13 cellular contexts compared by ENCODE assay signal in the genomic region with DNA sequence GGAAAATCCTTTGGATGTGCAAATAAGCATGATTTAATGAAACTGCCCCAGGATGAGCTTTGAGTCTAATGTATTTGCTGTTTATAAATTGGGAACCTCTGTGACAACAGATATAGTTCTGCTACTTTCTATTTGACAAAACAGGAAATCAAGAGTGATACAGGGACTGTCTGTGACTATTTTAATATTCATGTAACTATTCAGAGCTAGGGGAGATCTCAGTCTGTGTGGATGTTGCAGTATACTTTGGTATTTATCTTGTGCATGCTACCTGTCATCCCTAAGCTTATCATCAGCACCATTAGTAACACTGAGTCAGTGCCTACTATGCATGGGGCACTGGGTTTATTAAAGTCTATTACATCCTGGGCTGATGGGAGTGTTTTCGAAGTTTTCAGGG.
DNase-seq lines count a peak whose midpoint lies in the region; ATAC-seq, FAIRE-seq and TF ChIP-seq lines count a peak whose summit lies in the region.
"Had no signal": no experiment of that assay in that cellular context is flagged by ENCODE, and none has a peak within 500 bp of the region (broad histone marks: within the 10 kb centered on the region; RNA-seq: fewer than 3 reads in every experiment).

No MANE protein-coding gene starts in this region.

- H3K27ac ChIP-seq in K562 (ENCODE audit: extremely low read depth, low read depth, low read length), result no peak overlapping the region
- H3K27ac ChIP-seq: body of pancreas had no signal

- TF ChIP-seq EP300 in K562 (IDR thresholded peaks at IDR 0.05; ENCODE audit: low read length), result no peak

- FAIRE-seq in K562 (lab: Jason Lieb, UNC) (peak; percentile 11), urothelium cell line (lab: Jason Lieb, UNC) (no peak)

- H3K4me1 Mint-ChIP-seq in effector memory CD8-positive, alpha-beta T cell (ENCODE audit: low read depth in 2 of 2), result peaks cover 1 to 8% of the 10 kb centered on the region in 2 donors
- no peaks in the 10 kb centered on the region for H3K4me1 Mint-ChIP-seq in activated CD8-positive, alpha-beta memory T cell treated with anti-CD3 and anti-CD28 coated beads, Interleukin-2, amount 10 ng/mL, durations not matched to agents 7 days and 5 days

- POLR2A ChIA-PET in K562 (lab: Yijun Ruan, JAX), result no interaction called here

- no peaks in the 10 kb centered on the region for H3K4me1 ChIP-seq in K562 (replicated peaks in 1 of 2; ENCODE audit: control insufficient read depth in 2 of 2, insufficient read depth in 2 of 2, low read length in 2 of 2)
- H3K4me1 ChIP-seq: body of pancreas had no signal

- no peak for DNase-seq in K562 (ENCODE audit: extremely low read depth in 1 of 4, low spot score in 3 of 4)
- DNase-seq in effector memory CD8-positive, alpha-beta T cell, result no peak
- DNase-seq in activated CD8-positive, alpha-beta memory T cell treated with anti-CD3 and anti-CD28 coated beads, Interleukin-2, amount 10 ng/mL, durations not matched to agents 7 days and 5 days, result no peak
- DNase-seq in urothelium cell line (ENCODE audit: low spot score), result no peak
- DNase-seq in NCI-H748 (lab: John Stamatoyannopoulos, UW; ENCODE audit: unreplicated experiment), result no peak
- DNase-seq: body of pancreas, Calu3, H7, NCI-H524 treated with DMSO at 0.1 percent for 48 hours had no signal

- H3K9ac ChIP-seq in K562 (ENCODE audit: insufficient read depth in 1 of 2, low read depth in 2 of 2, low read length in 2 of 2), result no peak overlapping the region

- no peak overlapping the region for H2AFZ ChIP-seq in K562 (ENCODE audit: low read depth, low read length)

- no peaks in the 10 kb centered on the region for H3K36me3 ChIP-seq in K562 (ENCODE audit: control insufficient read depth, insufficient read depth, low read length)

- TF ChIP-seq POLR2A in K562 (conservative IDR thresholded peaks at IDR 0.05), result no peak

- CTCF ChIA-PET in K562 (lab: Yijun Ruan, JAX; ENCODE audit: low intra/inter-chr PET ratio), result interaction anchor here (0.6 kb wide), 1 partner anchor 190 kb away, joined by 3 read pairs; no protein-coding TSS in a partner anchor
- CTCF ChIA-PET in activated CD8-positive, alpha-beta memory T cell treated with anti-CD3 and anti-CD28 coated beads, Interleukin-2, amount 10 ng/mL, durations not matched to agents 7 days and 5 days (lab: Charles Lee), result no interaction called here

- no peak for TF ChIP-seq CTCF in K562 (IDR thresholded peaks at IDR 0.05 in 2 of 3, conservative IDR thresholded peaks at IDR 0.05 in 1 of 3; ENCODE audit: insufficient read depth in 2 of 3, low read depth in 1 of 3, low read length in 3 of 3)

- 0% methylated on average over 1 of the region's 1 CpG for WGBS in K562 (ENCODE audit: insufficient coverage, low coverage, missing lambda C conversion rate)

- no peaks in the 10 kb centered on the region for H3K27me3 Mint-ChIP-seq in effector memory CD8-positive, alpha-beta T cell
- H3K27me3 Mint-ChIP-seq in activated CD8-positive, alpha-beta memory T cell treated with anti-CD3 and anti-CD28 coated beads, Interleukin-2, amount 10 ng/mL, durations not matched to agents 7 days and 5 days, result no peaks in the 10 kb centered on the region

- H3K27ac Mint-ChIP-seq in effector memory CD8-positive, alpha-beta T cell, result no peak overlapping the region
- no peak overlapping the region for H3K27ac Mint-ChIP-seq in activated CD8-positive, alpha-beta memory T cell treated with anti-CD3 and anti-CD28 coated beads, Interleukin-2, amount 10 ng/mL, durations not matched to agents 7 days and 5 days
- H3K27ac Mint-ChIP-seq: nephron had no signal

- H3K27me3 ChIP-seq in K562 (ENCODE audit: control insufficient read depth in 2 of 2, insufficient read depth in 2 of 2, low read length in 2 of 2), result peaks cover 0 to 6% of the 10 kb centered on the region in 2 experiments; a peak in 1 of 5 replicates
- H3K27me3 ChIP-seq: body of pancreas had no signal

- no peak overlapping the region for H3K4me3 Mint-ChIP-seq in effector memory CD8-positive, alpha-beta T cell
- no peak overlapping the region for H3K4me3 Mint-ChIP-seq in activated CD8-positive, alpha-beta memory T cell treated with anti-CD3 and anti-CD28 coated beads, Interleukin-2, amount 10 ng/mL, durations not matched to agents 7 days and 5 days
- H3K4me3 Mint-ChIP-seq: nephron had no signal

- H3K9me3 Mint-ChIP-seq in effector memory CD8-positive, alpha-beta T cell, result no peaks in the 10 kb centered on the region
- H3K9me3 Mint-ChIP-seq in activated CD8-positive, alpha-beta memory T cell treated with anti-CD3 and anti-CD28 coated beads, Interleukin-2, amount 10 ng/mL, durations not matched to agents 7 days and 5 days (ENCODE audit: low read depth), result peaks cover 2% of the 10 kb centered on the region

- ATAC-seq in GM18867 (IDR thresholded peaks at IDR 0.05; ENCODE audit: unreplicated experiment) (peak; percentile 89), GM21447 (IDR thresholded peaks at IDR 0.05; ENCODE audit: unreplicated experiment) (peak; percentile 81), HG03064 (IDR thresholded peaks at IDR 0.05; ENCODE audit: low read depth, unreplicated experiment) (peak; percentile 91), K562 (no peak)
- no peak for ATAC-seq in effector memory CD8-positive, alpha-beta T cell (replicated peaks)
- ATAC-seq in activated CD8-positive, alpha-beta memory T cell treated with anti-CD3 and anti-CD28 coated beads, Interleukin-2, amount 10 ng/mL, durations not matched to agents 7 days and 5 days, result no peak
- ATAC-seq: body of pancreas had no signal

- no peaks in the 10 kb centered on the region; the same call in 1 of the 2 replicates for H3K9me3 ChIP-seq in K562 (replicated peaks; ENCODE audit: control insufficient read depth, insufficient read depth, low read depth, low read length)
- H3K9me3 ChIP-seq: body of pancreas had no signal

- intact Hi-C loops in K562 (cut with micrococcal nuclease), result no loop called here

- in situ Hi-C loops in K562 (cut with MboI), result no loop called here

- no peaks in the 10 kb centered on the region for H3K79me2 ChIP-seq in K562 (ENCODE audit: control insufficient read depth, insufficient read depth, low read length)

- BruUV-seq in K562 (replicated peaks; lab: Mats Ljungman, UMichigan), result no TSS peak

- 0 out of 2 replicates have a peak, but pooled peaks cover 3% of the 10 kb centered on the region for H4K20me1 ChIP-seq in K562 (replicated peaks; ENCODE audit: control insufficient read depth, insufficient read depth, low read length)

- no peak overlapping the region for H3K4me3 ChIP-seq in K562
- H3K4me3 ChIP-seq: body of pancreas had no signal

- no peak for TF ChIP-seq RAD21 in K562 (CRISPR knock-in tag; conservative IDR thresholded peaks at IDR 0.05 in 1 of 2, IDR thresholded peaks at IDR 0.05 in 1 of 2)

- H3K9me1 ChIP-seq in K562 (ENCODE audit: control insufficient read depth, insufficient read depth, low read length), result no peaks in the 10 kb centered on the region

- H3K4me2 ChIP-seq in K562 (ENCODE audit: insufficient read depth, low read length), result no peak overlapping the region

- H3K36me3 Mint-ChIP-seq in effector memory CD8-positive, alpha-beta T cell (ENCODE audit: insufficient read depth), result no peaks in the 10 kb centered on the region
- H3K36me3 Mint-ChIP-seq in activated CD8-positive, alpha-beta memory T cell treated with anti-CD3 and anti-CD28 coated beads, Interleukin-2, amount 10 ng/mL, durations not matched to agents 7 days and 5 days, result no peaks in the 10 kb centered on the region

TF ChIP-seq in K562, 482 proteins besides CTCF, POLR2A, EP300 and RAD21 (continues in another document):
- TF ChIP-seq PCBP2 (IDR thresholded peaks at IDR 0.05; ENCODE audit: low read depth, low read length, poor library complexity, severe bottlenecking), result no peak
- no peak for TF ChIP-seq ZSCAN29 (IDR thresholded peaks at IDR 0.05)
- TF ChIP-seq SMC3 (conservative IDR thresholded peaks at IDR 0.05; ENCODE audit: insufficient read depth, low read depth, low read length), result no peak
- no peak for TF ChIP-seq HNRNPH1 (optimal IDR thresholded peaks at IDR 0.05; ENCODE audit: low read depth, low read length)
- no peak for TF ChIP-seq ZNF217 (CRISPR knock-in tag; IDR thresholded peaks at IDR 0.05)
- TF ChIP-seq HSF4 (CRISPR knock-in tag; IDR thresholded peaks at IDR 0.05; ENCODE audit: borderline replicate concordance), result no peak
- no peak for TF ChIP-seq HOXB6 (CRISPR knock-in tag; IDR thresholded peaks at IDR 0.05; ENCODE audit: borderline replicate concordance)
- no peak for TF ChIP-seq ZFP30 (CRISPR knock-in tag; IDR thresholded peaks at IDR 0.05; ENCODE audit: borderline replicate concordance)
- TF ChIP-seq KDM1A (IDR thresholded peaks at IDR 0.05), result no peak
- TF ChIP-seq ZFP91 (CRISPR knock-in tag; IDR thresholded peaks at IDR 0.05), result no peak

Comparison
In these comparisons a context has a peak if more than half of its experiments do, and no peak if none do; other contexts are left out.
1. ATAC-seq: peak in GM18867 (single experiment), GM21447 (single experiment) and HG03064 (single experiment); none in K562 (single experiment), effector memory CD8-positive, alpha-beta T cell (single experiment) and activated CD8-positive, alpha-beta memory T cell treated with anti-CD3 and anti-CD28 coated beads, Interleukin-2, amount 10 ng/mL, durations not matched to agents 7 days and 5 days (single experiment).